Comparison of ENCODE assay signal across 8 cellular contexts in genomic region chr15:42273900-42274692, GRCh38. TPM values are rescaled to one million over a fixed set of nuclear protein-coding genes. Genes with fewer than 3 reads are reported as not detected.
A peak's percentile ranks its signal among the peaks of the same experiment; 100 is the strongest.
DNase-seq lines count a peak whose midpoint lies in the region; ATAC-seq, FAIRE-seq and TF ChIP-seq lines count a peak whose summit lies in the region.

No MANE protein-coding gene starts in this region.

- CTCF ChIA-PET in WTC11 (lab: Charles Lee): interaction anchor here (1.0 to 1.8 kb wide), 4 partner anchors 9 to 198 kb away, joined by 3 to 13 read pairs (median 6); no protein-coding TSS in a partner anchor

- peak; percentile 15 for FAIRE-seq in H54 (lab: Jason Lieb, UNC)

- DNase-seq in EH (ENCODE audit: low read depth) (peak; percentile 89), H54 (ENCODE audit: insufficient read length, low spot score) (peak; percentile 14), NAMALWA (ENCODE audit: low spot score) (peak; percentile 75), WTC11 (ENCODE audit: low spot score) (peak; percentile 24), cardiac fibroblast (ENCODE audit: low read depth in 2 of 2) (peak; percentile 63 to 75), islet precursor cell (peak; percentile 71), epidermal melanocyte (ENCODE audit: insufficient read length, low spot score) (no peak)
- DNase-seq in stimulated activated CD4-positive, alpha-beta T cell treated with anti-CD3 and anti-CD28 coated beads, Interleukin-12 subunit alpha, Interleukin-12 subunit beta, amount 100 ng/mL, for 24 hours (ENCODE audit: low read depth in 2 of 2): peak; percentile 36 to 59

- TF ChIP-seq POLR2A in H54 (IDR thresholded peaks at IDR 0.05; ENCODE audit: low read depth, low read length): no peak

- H3K27ac Mint-ChIP-seq in WTC11: peak overlapping the region; percentile 100

- H3K36me3 Mint-ChIP-seq in WTC11: peaks cover 7% of the 10 kb centered on the region; the same call in 1 of the 2 replicates

- H3K4me3 ChIP-seq in cardiac fibroblast (replicated peaks in 1 of 2; ENCODE audit: low read depth in 2 of 2, low read length in 2 of 2): peak overlapping the region; percentile 84 to 96

- TF ChIP-seq CTCF in WTC11 (IDR thresholded peaks at IDR 0.05): no peak
- no peak for TF ChIP-seq CTCF in cardiac fibroblast (IDR thresholded peaks at IDR 0.05; ENCODE audit: low read depth, low read length)

- peak; percentile 2 for ATAC-seq in WTC11

- H3K4me3 Mint-ChIP-seq in WTC11: peak overlapping the region; percentile 97

- H3K9me3 Mint-ChIP-seq in WTC11: no peaks in the 10 kb centered on the region

- no peaks in the 10 kb centered on the region for H3K27me3 Mint-ChIP-seq in WTC11 (ENCODE audit: low read depth)

- H3K4me1 Mint-ChIP-seq in WTC11: peaks cover 32% of the 10 kb centered on the region

- POLR2A ChIA-PET in WTC11 (lab: Charles Lee): interaction anchor here (1.0 kb wide), 2 partner anchors 111 to 184 kb away, joined by 3 to 7 read pairs; no protein-coding TSS in a partner anchor

TF ChIP-seq in WTC11, 78 proteins besides CTCF, POLR2A, EP300 and RAD21:
- TF ChIP-seq E2F4 (CRISPR knock-in tag; IDR thresholded peaks at IDR 0.05; ENCODE audit: borderline replicate concordance, low read depth) (no peak), ZMAT4 (CRISPR knock-in tag; IDR thresholded peaks at IDR 0.05) (no peak), ZBTB43 (CRISPR knock-in tag; IDR thresholded peaks at IDR 0.05) (no peak), ZNF532 (CRISPR knock-in tag; IDR thresholded peaks at IDR 0.05; ENCODE audit: borderline replicate concordance) (no peak), ATF6 (CRISPR knock-in tag; IDR thresholded peaks at IDR 0.05) (no peak), HMGXB4 (CRISPR knock-in tag; IDR thresholded peaks at IDR 0.05) (no peak)

RNA-seq across cellular contexts. Expression of gene TMEM87A, which starts 0.9 kb away (rescaled TPM):
- total RNA-seq in WTC11 (2021): 28.6 to 32.4 TPM (median 30.5 TPM) in 3 replicates

RNA-seq across cellular contexts. Expression of gene GANC, which starts 1.1 kb away (rescaled TPM):
- 18.5 to 20.5 TPM (median 19.6 TPM) in 3 replicates for total RNA-seq in WTC11 (2021)
